Comparison of ENCODE assay signal across 29 cellular contexts in genomic region chr1:115791816-115792215, GRCh38. TPM values are rescaled to one million over a fixed set of nuclear protein-coding genes. Genes with fewer than 3 reads are reported as not detected.
"Had no signal": no experiment of that assay in that cellular context is flagged by ENCODE, and none has a peak within 500 bp of the region (broad histone marks: within the 10 kb centered on the region; RNA-seq: fewer than 3 reads in every experiment).

No MANE protein-coding gene starts in this region.

- H3K27me3 ChIP-seq: cardiac muscle cell had no signal

- DNase-seq: activated CD4-positive, alpha-beta memory T cell treated with anti-CD3 and anti-CD28 coated beads, Interleukin-2, amount 10 ng/mL, durations not matched to agents 7 days and 5 days; activated CD4-positive, alpha-beta T cell treated with anti-CD3 and anti-CD28 coated beads, Interleukin-2, amount 50 U/mL, for 1 hour; activated CD8-positive, alpha-beta memory T cell treated with anti-CD3 and anti-CD28 coated beads for 24 hours; activated CD8-positive, alpha-beta memory T cell treated with anti-CD3 and anti-CD28 coated beads, Interleukin-2, amount 10 ng/mL, durations not matched to agents 7 days and 5 days; activated CD8-positive, alpha-beta memory T cell treated with anti-CD3 and anti-CD28 coated beads, Interleukin-2, amount 50 U/mL, for 48 hours; activated effector memory CD4-positive, alpha-beta T cell treated with Interleukin-2 at 50 U/mL for 16 hours; activated naive CD4-positive, alpha-beta T cell treated with anti-CD3 and anti-CD28 coated beads, Interleukin-2, amount 10 ng/mL, durations not matched to agents 7 days and 5 days; activated naive CD8-positive, alpha-beta T cell treated with anti-CD3 and anti-CD28 coated beads, Interleukin-2, amount 50 U/mL, for 24 hours; activated T-cell treated with anti-CD3 and anti-CD28 coated beads, Interleukin-2, amount 50 U/mL, for 48 hours; anterior cingulate cortex; Karpas-422; KBM-7; NCI-H1105; NCI-H1436; NCI-H187; NCI-H2029 treated with DMSO at 0.1 percent for 48 hours; NCI-H2107; NCI-H2171; NCI-H510A; NCI-H526; NCI-H748 treated with DMSO at 0.1 percent for 48 hours; NK-92 treated with Interleukin-12 subunit alpha and Interleukin-12 subunit beta, amount 100 ng/mL, for 24 hours; PC-3; SHP77 treated with DMSO at 0.1 percent for 48 hours; SK-N-SH had no signal

- H3K4me1 ChIP-seq: SJSA1 had no signal

- H3K4me2 ChIP-seq: SK-N-SH had no signal

- H3K4me3 ChIP-seq: cardiac muscle cell, SJSA1 had no signal

- H3K9me3 ChIP-seq: SJSA1, SK-N-SH had no signal

- H3K36me3 ChIP-seq: cardiac muscle cell, SJSA1 had no signal

- H3K27ac ChIP-seq: cardiac muscle cell, SJSA1 had no signal

- H3K9ac ChIP-seq: SK-N-SH had no signal

RNA-seq across cellular contexts. Expression of gene CASQ2, which starts 23.3 kb away (rescaled TPM):
- total RNA-seq: activated CD4-positive, alpha-beta memory T cell treated with anti-CD3 and anti-CD28 coated beads, Interleukin-2, amount 10 ng/mL, durations not matched to agents 7 days and 5 days; activated CD8-positive, alpha-beta memory T cell treated with anti-CD3 and anti-CD28 coated beads, Interleukin-2, amount 10 ng/mL, durations not matched to agents 7 days and 5 days; MCF 10A; PC-3; SJSA1 had no signal
- polyA plus RNA-seq: IgD-negative memory B cell, SK-N-SH had no signal

RNA-seq across cellular contexts. Expression of gene NHLH2, which starts 49.1 kb away (rescaled TPM):
- total RNA-seq: activated CD4-positive, alpha-beta memory T cell treated with anti-CD3 and anti-CD28 coated beads, Interleukin-2, amount 10 ng/mL, durations not matched to agents 7 days and 5 days; activated CD8-positive, alpha-beta memory T cell treated with anti-CD3 and anti-CD28 coated beads, Interleukin-2, amount 10 ng/mL, durations not matched to agents 7 days and 5 days; cardiac muscle cell; MCF 10A; PC-3 had no signal
- polyA plus RNA-seq: cardiac muscle cell, IgD-negative memory B cell, SK-N-SH had no signal
